In the genomic region with DNA sequence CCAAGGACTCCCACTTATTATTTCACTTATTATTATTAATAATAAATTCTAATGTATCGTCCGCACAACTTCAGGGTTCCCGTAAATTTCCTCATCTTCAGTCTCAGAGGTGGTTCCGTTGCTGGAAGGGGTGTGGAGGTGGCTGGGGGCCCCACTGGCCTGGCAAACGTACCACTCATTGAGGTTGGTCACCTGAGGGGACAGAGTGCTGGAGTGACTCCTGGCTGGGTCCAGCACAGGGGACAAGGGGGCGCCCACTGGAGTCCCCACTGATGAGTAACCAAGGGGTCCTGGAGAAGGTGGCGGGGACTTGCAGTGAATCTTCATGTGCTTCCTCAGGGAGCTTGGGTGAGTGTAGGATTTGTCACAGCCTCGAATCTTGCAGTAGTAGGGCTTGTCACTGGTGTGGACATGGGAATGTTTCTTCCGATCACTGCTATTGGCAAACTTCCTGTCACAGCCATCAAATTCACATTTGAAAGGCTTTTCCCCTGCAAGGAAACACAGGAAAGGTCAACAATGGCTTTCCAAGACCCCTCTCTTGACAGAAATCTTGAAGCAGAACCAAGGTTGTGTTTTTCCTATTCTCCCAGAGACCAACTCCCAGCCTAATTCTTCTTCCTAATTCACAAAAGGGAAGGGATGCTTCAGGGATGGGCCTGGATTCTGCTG, we compare ENCODE assay signal across 34 cellular contexts. TPM values are rescaled to one million over a fixed set of nuclear protein-coding genes. Genes with fewer than 3 reads are reported as not detected.
DNase-seq lines count a peak whose midpoint lies in the region; ATAC-seq and TF ChIP-seq lines count a peak whose summit lies in the region.
"Had no signal": no experiment of that assay in that cellular context is flagged by ENCODE, and none has a peak within 500 bp of the region (broad histone marks: within the 10 kb centered on the region; RNA-seq: fewer than 3 reads in every experiment).

No MANE protein-coding gene starts in this region.

- no TSS peak for BruUV-seq in Panc1 (replicated peaks; lab: Mats Ljungman, UMichigan)

- peaks cover 11% of the 10 kb centered on the region for H3K4me1 Mint-ChIP-seq in T-helper 2 cell treated with Interferon-gamma antibody and Interleukin-4, amounts not matched to agents 5 μg/mL and 100 μg/mL, for 36 hours (ENCODE audit: low read depth)

- no peaks in the 10 kb centered on the region for H3K9me3 ChIP-seq in Panc1 (ENCODE audit: control insufficient read depth, insufficient read depth, low read depth, low read length)
- H3K9me3 ChIP-seq in iPS-15b (ENCODE audit: control insufficient read depth, insufficient read depth, low read length) = no peaks in the 10 kb centered on the region
- H3K9me3 ChIP-seq: A549, adrenal gland, gastroesophageal sphincter, mucosa of descending colon, right atrium auricular region, vagina had no signal

- CTCF ChIA-PET in Panc1 (lab: Charles Lee) = no interaction called here

- H3K27me3 ChIP-seq in Panc1 (ENCODE audit: control insufficient read depth, insufficient read depth, low read length) (no peaks in the 10 kb centered on the region), iPS-15b (ENCODE audit: control insufficient read depth, insufficient read depth, low read length) (peaks cover 81% of the 10 kb centered on the region)
- H3K27me3 ChIP-seq: brain microvascular endothelial cell had no signal

- H3K36me3 Mint-ChIP-seq in T-helper 2 cell treated with Interferon-gamma antibody and Interleukin-4, amounts not matched to agents 5 μg/mL and 100 μg/mL, for 36 hours (ENCODE audit: low read depth) = peaks cover 3% of the 10 kb centered on the region

- POLR2A ChIA-PET in Panc1 (lab: Charles Lee) = no interaction called here

- peak overlapping the region; percentile 95; the same call in 1 of the 2 replicates for H3K27ac ChIP-seq in Panc1 (ENCODE audit: low read length)
- H3K27ac ChIP-seq: A549, adrenal gland, brain microvascular endothelial cell, gastroesophageal sphincter, hepatocyte, HL-60, KMS-11, right atrium auricular region, vagina, WERI-Rb-1 had no signal

- no peak overlapping the region for H3K4me3 ChIP-seq in Panc1 (ENCODE audit: low read depth in 2 of 2, low read length in 2 of 2)
- H3K4me3 ChIP-seq in iPS-15b (ENCODE audit: low read depth, low read length) = peak overlapping the region; percentile 26
- H3K4me3 ChIP-seq: A549, adrenal gland, gastroesophageal sphincter, hepatocyte, mucosa of descending colon, right atrium auricular region, vagina had no signal

- no peak overlapping the region for H3K9ac ChIP-seq in iPS-15b (ENCODE audit: low read depth, low read length)
- H3K9ac ChIP-seq: KMS-11 had no signal

- H3K9me3 Mint-ChIP-seq in T-helper 2 cell treated with Interferon-gamma antibody and Interleukin-4, amounts not matched to agents 5 μg/mL and 100 μg/mL, for 36 hours = no peaks in the 10 kb centered on the region
- H3K9me3 Mint-ChIP-seq: activated T-cell treated with anti-CD3 and anti-CD28 coated beads, Interleukin-2, amount 50 U/mL, for 72 hours; CD4-positive, alpha-beta T cell; nephron; stimulated activated naive CD8-positive, alpha-beta T cell treated with anti-CD3 and anti-CD28 coated beads, Interleukin-15, amount 100 ng/mL, for 72 hours had no signal

- ATAC-seq in Panc1 = no peak
- no peak for ATAC-seq in sciatic nerve
- no peak for ATAC-seq in HG02852 (IDR thresholded peaks at IDR 0.05; ENCODE audit: unreplicated experiment)
- ATAC-seq: A549; activated T-cell treated with anti-CD3 and anti-CD28 coated beads, Interleukin-2, amount 50 U/mL, for 72 hours; gastroesophageal sphincter; left cardiac atrium; mucosa of descending colon; stimulated activated naive CD8-positive, alpha-beta T cell treated with anti-CD3 and anti-CD28 coated beads, Interleukin-15, amount 100 ng/mL, for 72 hours had no signal

- in situ Hi-C loops in Panc1 (cut with HindIII; ENCODE audit: low pct_unique_long_range_greater_than_20kb, low sequenced_read_pairs) = no loop called here

- no peak for TF ChIP-seq CTCF in Panc1 (IDR thresholded peaks at IDR 0.05)

- intact Hi-C loops in Panc1 (cut with micrococcal nuclease; ENCODE audit: unreplicated experiment) = loop anchor here (5.0 kb wide), 2 partner anchors 48 to 308 kb away; no protein-coding TSS in a partner anchor
- intact Hi-C loops in sciatic nerve (cut with DNase I) = no loop called here

- H3K4me1 ChIP-seq in Panc1 (ENCODE audit: control insufficient read depth, insufficient read depth, low read length) (peaks cover 36% of the 10 kb centered on the region), iPS-15b (ENCODE audit: control insufficient read depth, insufficient read depth, low read length) (peaks cover 25% of the 10 kb centered on the region)

- peaks cover 68% of the 10 kb centered on the region for H3K27me3 Mint-ChIP-seq in T-helper 2 cell treated with Interferon-gamma antibody and Interleukin-4, amounts not matched to agents 5 μg/mL and 100 μg/mL, for 36 hours (ENCODE audit: low read depth)

- peak; percentile 46 for DNase-seq in activated CD8-positive, alpha-beta memory T cell treated with anti-CD3 and anti-CD28 coated beads for 24 hours
- no peak for DNase-seq in activated CD8-positive, alpha-beta memory T cell treated with anti-CD3 and anti-CD28 coated beads, Interleukin-2, amount 50 U/mL, for 4 hours
- no peak for DNase-seq in Panc1 (ENCODE audit: low read depth, low spot score)
- peak; percentile 45 for DNase-seq in sciatic nerve (ENCODE audit: low spot score)
- no peak for DNase-seq in stimulated activated naive CD4-positive, alpha-beta T cell (lab: John Stamatoyannopoulos, UW)
- DNase-seq in T-helper 2 cell treated with Interferon-gamma antibody and Interleukin-4, amounts not matched to agents 5 μg/mL and 100 μg/mL, for 36 hours (ENCODE audit: low spot score) = no peak
- DNase-seq: activated CD4-positive, alpha-beta T cell treated with anti-CD3 and anti-CD28 coated beads, Interleukin-2, amount 10 ng/mL, durations not matched to agents 24 days and 14 days; activated naive CD4-positive, alpha-beta T cell treated with Interleukin-2 at 50 U/mL for 16 hours; activated T-cell treated with anti-CD3 and anti-CD28 coated beads, Interleukin-2, amount 50 U/mL, for 72 hours; adrenal gland; AML-193; brain microvascular endothelial cell; CD4-positive, alpha-beta T cell; immature natural killer cell; left cardiac atrium; MM.1S; mucosa of descending colon; NCI-H2081; NCI-H82; stimulated activated CD4-positive, alpha-beta T cell treated with anti-CD3 and anti-CD28 coated beads, Interleukin-1b, Interleukin-23, amount 100 ng/mL, for 48 hours; stimulated activated naive CD8-positive, alpha-beta T cell treated with anti-CD3 and anti-CD28 coated beads, Interleukin-15, amount 100 ng/mL, for 72 hours; WERI-Rb-1 had no signal

- no peaks in the 10 kb centered on the region; the same call in 1 of the 2 replicates for H3K36me3 ChIP-seq in Panc1 (ENCODE audit: control insufficient read depth, insufficient read depth, low read length)
- H3K36me3 ChIP-seq in iPS-15b (ENCODE audit: control insufficient read depth, insufficient read depth, low read length) = peaks cover 6% of the 10 kb centered on the region
- H3K36me3 ChIP-seq: adrenal gland, brain microvascular endothelial cell, gastroesophageal sphincter, right atrium auricular region, vagina had no signal

- H3K4me3 Mint-ChIP-seq in T-helper 2 cell treated with Interferon-gamma antibody and Interleukin-4, amounts not matched to agents 5 μg/mL and 100 μg/mL, for 36 hours = no peak overlapping the region
- H3K4me3 Mint-ChIP-seq: activated CD4-positive, alpha-beta T cell treated with anti-CD3 and anti-CD28 coated beads, Interleukin-2, amount 10 ng/mL, durations not matched to agents 24 days and 14 days; activated T-cell treated with anti-CD3 and anti-CD28 coated beads, Interleukin-2, amount 50 U/mL, for 72 hours; CD4-positive, alpha-beta T cell; stimulated activated naive CD8-positive, alpha-beta T cell treated with anti-CD3 and anti-CD28 coated beads, Interleukin-15, amount 100 ng/mL, for 72 hours had no signal

- H3K27ac Mint-ChIP-seq in T-helper 2 cell treated with Interferon-gamma antibody and Interleukin-4, amounts not matched to agents 5 μg/mL and 100 μg/mL, for 36 hours = no peak overlapping the region
- H3K27ac Mint-ChIP-seq: activated CD4-positive, alpha-beta T cell treated with anti-CD3 and anti-CD28 coated beads, Interleukin-2, amount 10 ng/mL, durations not matched to agents 24 days and 14 days; activated T-cell treated with anti-CD3 and anti-CD28 coated beads, Interleukin-2, amount 50 U/mL, for 72 hours; CD4-positive, alpha-beta T cell; immature natural killer cell; stimulated activated naive CD8-positive, alpha-beta T cell treated with anti-CD3 and anti-CD28 coated beads, Interleukin-15, amount 100 ng/mL, for 72 hours had no signal

RNA-seq across cellular contexts. Expression of a gene that starts 6.1 kb away (rescaled TPM):
- 5.2 TPM for total RNA-seq in Panc1 (2021; ENCODE audit: unreplicated experiment)
- 2.8 TPM for polyA plus RNA-seq in Panc1 (2012; ENCODE audit: insufficient read length)
- total RNA-seq in sciatic nerve = not detected
- total RNA-seq: activated CD4-positive, alpha-beta T cell treated with anti-CD3 and anti-CD28 coated beads, Interleukin-2, amount 10 ng/mL, durations not matched to agents 24 days and 14 days; activated T-cell treated with anti-CD3 and anti-CD28 coated beads, Interleukin-2, amount 50 U/mL, for 72 hours; CD4-positive, alpha-beta T cell; fibroblast of lung; gastroesophageal sphincter; left cardiac atrium; mucosa of descending colon; right atrium auricular region; RPMI7951; vagina had no signal
- polyA plus RNA-seq: adrenal gland, fibroblast of lung, hepatocyte, immature natural killer cell had no signal

RNA-seq across cellular contexts. Expression of a gene that starts 16.1 kb away (rescaled TPM):
- total RNA-seq in Panc1 (2021; ENCODE audit: unreplicated experiment) (54.5 TPM), sciatic nerve (not detected)
- polyA plus RNA-seq in Panc1 (2012; ENCODE audit: insufficient read length) = 43.4 TPM
- total RNA-seq: activated CD4-positive, alpha-beta T cell treated with anti-CD3 and anti-CD28 coated beads, Interleukin-2, amount 10 ng/mL, durations not matched to agents 24 days and 14 days; CD4-positive, alpha-beta T cell; fibroblast of lung; gastroesophageal sphincter; left cardiac atrium; vagina had no signal
- polyA plus RNA-seq: adrenal gland, fibroblast of lung, immature natural killer cell had no signal

Comparison
In these comparisons a context has a peak if more than half of its experiments do, and no peak if none do; other contexts are left out.
1. DNase-seq: peak in activated CD8-positive, alpha-beta memory T cell treated with anti-CD3 and anti-CD28 coated beads for 24 hours (single experiment) and sciatic nerve (single experiment); none in activated CD8-positive, alpha-beta memory T cell treated with anti-CD3 and anti-CD28 coated beads, Interleukin-2, amount 50 U/mL, for 4 hours (single experiment), Panc1 (single experiment), stimulated activated naive CD4-positive, alpha-beta T cell (0 of 6) and T-helper 2 cell treated with Interferon-gamma antibody and Interleukin-4, amounts not matched to agents 5 μg/mL and 100 μg/mL, for 36 hours (single experiment).
2. RNA of a gene that starts 16.1 kb away (total RNA-seq): 54.5 TPM in Panc1 (single experiment); not detected in sciatic nerve (single experiment); every median in the first group is over 10 times any median in the second.